16 cellular contexts compared by ENCODE assay signal in genomic region chr10:48454302-48455054, GRCh38.
A peak's percentile ranks its signal among the peaks of the same experiment; 100 is the strongest.
DNase-seq lines count a peak whose midpoint lies in the region; ATAC-seq and TF ChIP-seq lines count a peak whose summit lies in the region.
"Had no signal": no experiment of that assay in that cellular context is flagged by ENCODE, and none has a peak within 500 bp of the region (broad histone marks: within the 10 kb centered on the region; RNA-seq: fewer than 3 reads in every experiment).

No MANE protein-coding gene starts in this region.

- H3K4me1 ChIP-seq in Panc1 (ENCODE audit: control insufficient read depth, insufficient read depth, low read length) (no peaks in the 10 kb centered on the region; the same call in 1 of the 2 replicates), foreskin keratinocyte (no peaks in the 10 kb centered on the region)

- in situ Hi-C loops in Panc1 (cut with HindIII; ENCODE audit: low pct_unique_long_range_greater_than_20kb, low sequenced_read_pairs) = no loop called here

- TF ChIP-seq CTCF in GM10266 (IDR thresholded peaks at IDR 0.05; ENCODE audit: control insufficient read depth, insufficient read depth, low read depth, missing control alignments) (no peak), Panc1 (IDR thresholded peaks at IDR 0.05) (no peak), foreskin keratinocyte (conservative IDR thresholded peaks at IDR 0.05) (no peak)

- POLR2A ChIA-PET in Panc1 (lab: Charles Lee) = interaction anchor here (0.6 kb wide), 1 partner anchor 1762 kb away, joined by 6 read pairs; no protein-coding TSS in a partner anchor

- intact Hi-C loops in Panc1 (cut with micrococcal nuclease; ENCODE audit: unreplicated experiment) (no loop called here), posterior vena cava (cut with DNase I) (no loop called here)

- peak; percentile 24 for DNase-seq in GM10266 (ENCODE audit: extremely low spot score)
- no peak for DNase-seq in Panc1 (ENCODE audit: low read depth, low spot score)
- peak; percentile 24 for DNase-seq in left kidney (ENCODE audit: low read depth, low spot score)
- peak; percentile 62 for DNase-seq in posterior vena cava (ENCODE audit: low spot score)
- no peak for DNase-seq in kidney glomerular epithelial cell (lab: John Stamatoyannopoulos, UW)
- no peak for DNase-seq in iPS-NIHi7 (ENCODE audit: extremely low spot score)
- no peak for DNase-seq in foreskin keratinocyte
- DNase-seq: activated naive CD4-positive, alpha-beta T cell treated with anti-CD3 and anti-CD28 coated beads for 36 hours; CD4-positive, CD25-positive, alpha-beta regulatory T cell; effector memory CD4-positive, alpha-beta T cell; HCEC 1CT; NCI-H1417; NCI-H446 treated with DMSO at 0.1 percent for 48 hours; nucleus accumbens had no signal

- CTCF ChIA-PET in Panc1 (lab: Charles Lee) = interaction anchor here (0.6 to 0.7 kb wide), 2 partner anchors 13 to 49 kb away, joined by 3 to 7 read pairs; no protein-coding TSS in a partner anchor

- ATAC-seq in Panc1 (peak; percentile 35; the same call in 1 of the 2 replicates), foreskin keratinocyte (no peak)
- ATAC-seq: SK-N-SH treated with all-trans-retinoic acid at 6 μM for 48 hours; stimulated activated naive CD8-positive, alpha-beta T cell treated with anti-CD3 and anti-CD28 coated beads, Interleukin-15, amount 100 ng/mL, for 72 hours had no signal

- H3K27me3 ChIP-seq in Panc1 (ENCODE audit: control insufficient read depth, insufficient read depth, low read length) (no peaks in the 10 kb centered on the region), foreskin keratinocyte (no peaks in the 10 kb centered on the region)

- H3K4me3 ChIP-seq in Panc1 (ENCODE audit: low read depth in 2 of 2, low read length in 2 of 2) = no peak overlapping the region

- H3K9me3 ChIP-seq in Panc1 (ENCODE audit: control insufficient read depth, insufficient read depth, low read depth, low read length) = no peaks in the 10 kb centered on the region

- H3K36me3 ChIP-seq in Panc1 (ENCODE audit: control insufficient read depth, insufficient read depth, low read length) = no peaks in the 10 kb centered on the region

- H3K27ac ChIP-seq in Panc1 (ENCODE audit: low read length) = no peak overlapping the region
- H3K27ac ChIP-seq in foreskin keratinocyte = no peak overlapping the region

- BruUV-seq in Panc1 (replicated peaks; lab: Mats Ljungman, UMichigan) = no TSS peak

Comparison
In these comparisons a context has a peak if more than half of its experiments do, and no peak if none do; other contexts are left out.
1. DNase-seq: peak in GM10266 (single experiment), left kidney (single experiment) and posterior vena cava (single experiment); none in Panc1 (single experiment), kidney glomerular epithelial cell (single experiment), iPS-NIHi7 (single experiment) and foreskin keratinocyte (0 of 2).